In genomic region chr1:8051650-8052049, GRCh38 we compare ENCODE assay signal across 23 cellular contexts. TPM values are rescaled to one million over a fixed set of nuclear protein-coding genes. Genes with fewer than 3 reads are reported as not detected.
A peak's percentile ranks its signal among the peaks of the same experiment; 100 is the strongest.
DNase-seq lines count a peak whose midpoint lies in the region; TF ChIP-seq lines count a peak whose summit lies in the region.
"Had no signal": no experiment of that assay in that cellular context is flagged by ENCODE, and none has a peak within 500 bp of the region (broad histone marks: within the 10 kb centered on the region; RNA-seq: fewer than 3 reads in every experiment).

No MANE protein-coding gene starts in this region.

- TF ChIP-seq POLR2A in esophagus muscularis mucosa (IDR thresholded peaks at IDR 0.05; ENCODE audit: low read depth): no peak
- no peak for TF ChIP-seq POLR2A in transverse colon (IDR thresholded peaks at IDR 0.05)
- no peak for TF ChIP-seq POLR2A in spleen (IDR thresholded peaks at IDR 0.05)

- H3K23ac ChIP-seq in neuronal stem cell (ENCODE audit: low read depth, low read length, poor library complexity): no peak overlapping the region

- no peak overlapping the region for H2AFZ ChIP-seq in neuronal stem cell (ENCODE audit: low read length)

- H3K36me3 ChIP-seq in esophagus muscularis mucosa (no peaks in the 10 kb centered on the region), neuronal stem cell (replicated peaks in 1 of 2; ENCODE audit: control insufficient read depth in 2 of 2, insufficient read depth in 2 of 2, low read length in 2 of 2) (no peaks in the 10 kb centered on the region), transverse colon (no peaks in the 10 kb centered on the region), spleen (no peaks in the 10 kb centered on the region)
- H3K36me3 ChIP-seq: BLaER1 treated with 17β-estradiol and CSF1 and Interleukin-3, amounts not matched to agents 10 nM and 100 nM had no signal

- H4K91ac ChIP-seq in neuronal stem cell (ENCODE audit: low read depth, low read length, poor library complexity): peak overlapping the region; percentile 17

- no peak overlapping the region for H3K18ac ChIP-seq in neuronal stem cell (ENCODE audit: low read length)

- intact Hi-C loops in Calu3 (cut with micrococcal nuclease; ENCODE audit: unreplicated experiment): no loop called here
- intact Hi-C loops in esophagus muscularis mucosa (cut with DNase I): no loop called here
- intact Hi-C loops in transverse colon (cut with DNase I; ENCODE audit: low total_unique reads): loop anchor here (10.0 kb wide), 1 partner anchor 73 kb away; no protein-coding TSS in a partner anchor
- intact Hi-C loops in spleen (cut with DNase I; ENCODE audit: low total_unique reads): no loop called here

- H3K4me1 ChIP-seq in esophagus muscularis mucosa: peaks cover 0 to 53% (median 42%) of the 10 kb centered on the region in 4 donors
- H3K4me1 ChIP-seq in neuronal stem cell (ENCODE audit: control insufficient read depth in 2 of 2, insufficient read depth in 1 of 2, low read depth in 1 of 2, low read length in 2 of 2): no peaks in the 10 kb centered on the region
- peaks cover 0 to 20% (median 3%) of the 10 kb centered on the region in 4 donors for H3K4me1 ChIP-seq in transverse colon
- H3K4me1 ChIP-seq in spleen: peaks cover 0 to 16% (median 0%) of the 10 kb centered on the region in 6 donors

- H3K9ac ChIP-seq in neuronal stem cell (ENCODE audit: low read depth, low read length, poor library complexity): no peak overlapping the region
- H3K9ac ChIP-seq: BLaER1 treated with 17β-estradiol and CSF1 and Interleukin-3, amounts not matched to agents 10 nM and 100 nM; SK-N-SH had no signal

- DNase-seq in Calu3 (no peak), esophagus muscularis mucosa (ENCODE audit: extremely low spot score) (no peak), neuronal stem cell (ENCODE audit: low spot score) (no peak), transverse colon (no peak), spleen (no peak), T-helper 1 cell (no peak)
- DNase-seq in activated CD4-positive, alpha-beta T cell treated with anti-CD3 and anti-CD28 coated beads, Interleukin-2, amount 10 ng/mL, durations not matched to agents 7 days and 5 days: no peak
- DNase-seq: AML-193; CD8-positive, alpha-beta memory T cell; DMS79 treated with DMSO at 0.1 percent for 48 hours; GF-D8; Kasumi-1; MV-4-11; NCI-H1105; NCI-H1436 treated with DMSO at 0.1 percent for 48 hours; NCI-H187 treated with DMSO at 0.1 percent for 48 hours; NCI-H2107; NCI-H446; NCI-H524 treated with DMSO at 0.1 percent for 48 hours; NCI-H774; SK-N-SH had no signal

- H3K27ac Mint-ChIP-seq in Calu3 (ENCODE audit: unreplicated experiment): peak overlapping the region; percentile 23
- no peak overlapping the region for H3K27ac Mint-ChIP-seq in activated CD4-positive, alpha-beta T cell treated with anti-CD3 and anti-CD28 coated beads, Interleukin-2, amount 10 ng/mL, durations not matched to agents 7 days and 5 days

- CTCF ChIA-PET in Calu3 (lab: Charles Lee): no interaction called here
- CTCF ChIA-PET in activated CD4-positive, alpha-beta T cell treated with anti-CD3 and anti-CD28 coated beads, Interleukin-2, amount 10 ng/mL, durations not matched to agents 7 days and 5 days (lab: Charles Lee): no interaction called here

- no peaks in the 10 kb centered on the region for H3K9me3 Mint-ChIP-seq in Calu3 (ENCODE audit: low read depth, unreplicated experiment)
- no peaks in the 10 kb centered on the region for H3K9me3 Mint-ChIP-seq in activated CD4-positive, alpha-beta T cell treated with anti-CD3 and anti-CD28 coated beads, Interleukin-2, amount 10 ng/mL, durations not matched to agents 7 days and 5 days

- peaks cover 26% of the 10 kb centered on the region for H3K36me3 Mint-ChIP-seq in Calu3 (ENCODE audit: insufficient read depth, unreplicated experiment)
- no peaks in the 10 kb centered on the region for H3K36me3 Mint-ChIP-seq in activated CD4-positive, alpha-beta T cell treated with anti-CD3 and anti-CD28 coated beads, Interleukin-2, amount 10 ng/mL, durations not matched to agents 7 days and 5 days (ENCODE audit: low read depth)

- TF ChIP-seq EP300 in esophagus muscularis mucosa (IDR thresholded peaks at IDR 0.05): peak; percentile 90
- TF ChIP-seq EP300 in transverse colon (IDR thresholded peaks at IDR 0.05; ENCODE audit: low read depth): peak; percentile 13

- WGBS in esophagus muscularis mucosa: 78% methylated on average over 4 of the region's 4 CpGs
- no CpG with 5 or more reads among the region's 4 CpGs for WGBS in neuronal stem cell (ENCODE audit: extremely low coverage in 2 of 2, insufficient read length in 2 of 2, insufficient replicate concordance in 1 of 2), 2 donors
- 97% methylated on average over 4 of the region's 4 CpGs; no CpG with 5 or more reads in 1 of the 2 donors for WGBS in transverse colon (ENCODE audit: low coverage in 1 of 2), 2 donors
- 92 to 96% (median 95%) methylated on average over 4 of the region's 4 CpGs for WGBS in spleen, 5 donors

- H3K79me1 ChIP-seq in neuronal stem cell (ENCODE audit: low read depth, low read length): peaks cover 2% of the 10 kb centered on the region

- POLR2A ChIA-PET in activated CD4-positive, alpha-beta T cell treated with anti-CD3 and anti-CD28 coated beads, Interleukin-2, amount 10 ng/mL, durations not matched to agents 7 days and 5 days (lab: Charles Lee): no interaction called here

- no peaks in the 10 kb centered on the region for H3K27me3 ChIP-seq in esophagus muscularis mucosa
- peaks cover 0 to 6% (median 0%) of the 10 kb centered on the region in 3 experiments for H3K27me3 ChIP-seq in neuronal stem cell (ENCODE audit: control insufficient read depth in 3 of 3, insufficient read depth in 3 of 3, low read depth in 1 of 3, low read length in 3 of 3)
- H3K27me3 ChIP-seq in transverse colon: no peaks in the 10 kb centered on the region
- H3K27me3 ChIP-seq in spleen (replicated peaks in 1 of 7): no peaks in the 10 kb centered on the region
- H3K27me3 ChIP-seq: BLaER1 treated with 17β-estradiol and CSF1 and Interleukin-3, amounts not matched to agents 10 nM and 100 nM had no signal

- H2BK5ac ChIP-seq in neuronal stem cell (ENCODE audit: low read length): no peak overlapping the region

- H2AK5ac ChIP-seq in neuronal stem cell (ENCODE audit: low read depth, low read length): no peak overlapping the region

- in situ Hi-C loops in transverse colon (cut with MboI; ENCODE audit: low pct_ligation_motif_present in 1 of 4, low pct_unique_long_range_greater_than_20kb in 1 of 4, low sequenced_read_pairs in 3 of 4): no loop called here

- no peak overlapping the region for H4K8ac ChIP-seq in neuronal stem cell (ENCODE audit: low read depth, low read length)

- TF ChIP-seq CTCF in Calu3 (IDR thresholded peaks at IDR 0.05; ENCODE audit: unreplicated experiment) (no peak), esophagus muscularis mucosa (IDR thresholded peaks at IDR 0.05) (no peak), transverse colon (IDR thresholded peaks at IDR 0.05) (no peak), spleen (IDR thresholded peaks at IDR 0.05 in 8 of 11, conservative IDR thresholded peaks at IDR 0.05 in 3 of 11) (no peak)

- no peak overlapping the region for H3K4me2 ChIP-seq in neuronal stem cell (ENCODE audit: insufficient read depth, low read length, poor library complexity, severe bottlenecking)
- H3K4me2 ChIP-seq: SK-N-SH had no signal

- peaks cover 31% of the 10 kb centered on the region for H3K4me1 Mint-ChIP-seq in Calu3 (ENCODE audit: low read depth, unreplicated experiment)
- H3K4me1 Mint-ChIP-seq in activated CD4-positive, alpha-beta T cell treated with anti-CD3 and anti-CD28 coated beads, Interleukin-2, amount 10 ng/mL, durations not matched to agents 7 days and 5 days: peaks cover 2% of the 10 kb centered on the region
- H3K4me1 Mint-ChIP-seq: CD8-positive, alpha-beta memory T cell had no signal

- H2BK120ac ChIP-seq in neuronal stem cell (ENCODE audit: low read depth, low read length): no peak overlapping the region

- no peak overlapping the region for H3K4me3 ChIP-seq in esophagus muscularis mucosa
- no peak overlapping the region for H3K4me3 ChIP-seq in neuronal stem cell (ENCODE audit: low read length in 2 of 2)
- no peak overlapping the region for H3K4me3 ChIP-seq in transverse colon
- H3K4me3 ChIP-seq in spleen: no peak overlapping the region
- H3K4me3 ChIP-seq: BLaER1 treated with 17β-estradiol and CSF1 and Interleukin-3, amounts not matched to agents 10 nM and 100 nM; K562 had no signal

- H3K9me3 ChIP-seq in esophagus muscularis mucosa: no peaks in the 10 kb centered on the region
- H3K9me3 ChIP-seq in neuronal stem cell (replicated peaks in 1 of 2; ENCODE audit: control insufficient read depth in 2 of 2, insufficient read depth in 1 of 2, low read depth in 1 of 2, low read length in 2 of 2): no peaks in the 10 kb centered on the region
- no peaks in the 10 kb centered on the region for H3K9me3 ChIP-seq in transverse colon
- H3K9me3 ChIP-seq in spleen: no peaks in the 10 kb centered on the region
- H3K9me3 ChIP-seq: BLaER1 treated with 17β-estradiol and CSF1 and Interleukin-3, amounts not matched to agents 10 nM and 100 nM; SK-N-SH had no signal

- H3K4me3 Mint-ChIP-seq in Calu3 (ENCODE audit: low read depth, unreplicated experiment): no peak overlapping the region
- H3K4me3 Mint-ChIP-seq in activated CD4-positive, alpha-beta T cell treated with anti-CD3 and anti-CD28 coated beads, Interleukin-2, amount 10 ng/mL, durations not matched to agents 7 days and 5 days: no peak overlapping the region
- H3K4me3 Mint-ChIP-seq: CD8-positive, alpha-beta memory T cell had no signal

- no TSS peak for BruUV-seq in Calu3 (replicated peaks; lab: Mats Ljungman, UMichigan)

- H3K4ac ChIP-seq in neuronal stem cell (ENCODE audit: low read length): no peak overlapping the region

- peak overlapping the region; percentile 27 to 75 (median 52) for H3K27ac ChIP-seq in esophagus muscularis mucosa (replicated peaks in 1 of 4)
- no peak overlapping the region for H3K27ac ChIP-seq in neuronal stem cell (replicated peaks; ENCODE audit: low read length)
- H3K27ac ChIP-seq in transverse colon: no peak overlapping the region
- no peak overlapping the region for H3K27ac ChIP-seq in spleen
- H3K27ac ChIP-seq: BLaER1 treated with 17β-estradiol and CSF1 and Interleukin-3, amounts not matched to agents 10 nM and 100 nM had no signal

- no peak overlapping the region for H3K14ac ChIP-seq in neuronal stem cell (ENCODE audit: low read length)

- H3K27me3 Mint-ChIP-seq in Calu3 (ENCODE audit: unreplicated experiment): no peaks in the 10 kb centered on the region
- peaks cover 15% of the 10 kb centered on the region for H3K27me3 Mint-ChIP-seq in activated CD4-positive, alpha-beta T cell treated with anti-CD3 and anti-CD28 coated beads, Interleukin-2, amount 10 ng/mL, durations not matched to agents 7 days and 5 days

- H2BK12ac ChIP-seq in neuronal stem cell (ENCODE audit: low read length): no peak overlapping the region

- H2BK15ac ChIP-seq in neuronal stem cell (ENCODE audit: low read length): no peak overlapping the region

RNA-seq across cellular contexts. Expression of gene ERRFI1, which starts 25.5 kb away (rescaled TPM):
- total RNA-seq in Calu3 (2022) (74.9 and 83.0 TPM in 2 replicates), esophagus muscularis mucosa (100 to 1,000 TPM; 308 to 587 (median 435) TPM), transverse colon (100 to 1,000 TPM in 1 of 4 donors, 10 to 100 TPM in 2, 1 to 10 TPM in 1; 10.0 to 101 (median 70.0) TPM), spleen (10 to 100 TPM in 2 of 7 donors, 1 to 10 TPM in 5; 7.6 to 12.5 (median 8.5) TPM)
- polyA plus RNA-seq in neuronal stem cell (2013, experiment 1 of 2): 33.5 TPM
- 32.9 TPM for polyA plus RNA-seq in neuronal stem cell (2013, experiment 2 of 2)
- polyA plus RNA-seq in spleen: 1 to 10 TPM; 2.0 to 5.7 (median 5.0) TPM
- under 1 TPM; 0.22 to 0.35 TPM for total RNA-seq in activated CD4-positive, alpha-beta T cell treated with anti-CD3 and anti-CD28 coated beads, Interleukin-2, amount 10 ng/mL, durations not matched to agents 7 days and 5 days

Comparison
In these comparisons a context has a peak if more than half of its experiments do, and no peak if none do; other contexts are left out.
1. H3K27ac ChIP-seq: peak in esophagus muscularis mucosa (4 of 4); none in neuronal stem cell (single experiment), transverse colon (0 of 4) and spleen (0 of 8).
2. RNA of gene ERRFI1, which starts 25.5 kb away (total RNA-seq): 308 to 587 TPM in esophagus muscularis mucosa, 10.0 to 101 TPM in transverse colon, 74.9 to 83.0 TPM in Calu3 and 7.6 to 12.5 TPM in spleen; 0.22 to 0.35 TPM in activated CD4-positive, alpha-beta T cell treated with anti-CD3 and anti-CD28 coated beads, Interleukin-2, amount 10 ng/mL, durations not matched to agents 7 days and 5 days; every median in the first group is over 4 times any median in the second.